ENCODE assay signal across 9 cellular contexts in the genomic region with DNA sequence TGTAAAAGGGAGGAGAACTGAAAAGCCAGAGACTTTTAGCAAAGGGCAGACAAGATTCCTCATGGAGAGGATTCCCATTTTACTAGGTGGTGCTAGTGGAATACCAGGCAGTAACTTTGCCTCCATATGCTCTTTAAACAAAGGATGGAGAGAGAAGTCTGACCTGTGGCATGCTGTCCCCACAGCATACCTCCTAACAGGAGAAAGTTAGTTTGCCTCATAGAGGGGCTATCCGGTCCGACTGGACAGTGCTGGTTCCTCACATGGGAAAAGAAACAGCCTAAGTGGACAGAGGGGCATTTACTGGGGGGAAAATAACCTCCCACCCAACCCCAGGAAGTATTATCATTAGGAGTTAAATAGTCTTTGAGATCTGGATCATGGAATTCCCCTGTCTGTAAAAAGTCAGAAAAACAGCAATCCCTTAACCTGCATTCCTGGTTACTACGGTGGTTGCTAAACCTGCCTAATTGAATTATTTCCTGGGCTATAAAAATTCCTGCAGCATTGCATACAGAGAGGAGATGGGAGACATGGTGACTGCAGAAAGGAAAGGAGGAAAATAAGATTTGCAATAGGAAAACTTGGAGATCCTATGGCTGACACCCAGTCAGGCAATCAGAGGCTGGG. TPM values are rescaled to one million over a fixed set of nuclear protein-coding genes. Genes with fewer than 3 reads are reported as not detected.
DNase-seq lines count a peak whose midpoint lies in the region; ATAC-seq and TF ChIP-seq lines count a peak whose summit lies in the region.
"Had no signal": no experiment of that assay in that cellular context is flagged by ENCODE, and none has a peak within 500 bp of the region (broad histone marks: within the 10 kb centered on the region; RNA-seq: fewer than 3 reads in every experiment).

No MANE protein-coding gene starts in this region.

- H3K27me3 ChIP-seq in GM06990 (replicated peaks; ENCODE audit: control insufficient read depth, insufficient read depth, low read length) (no peaks in the 10 kb centered on the region), right cardiac atrium (ENCODE audit: control insufficient read depth, insufficient read depth) (no peaks in the 10 kb centered on the region)

- H3K36me3 ChIP-seq in GM06990 (ENCODE audit: control insufficient read depth, insufficient read depth, low read length), result no peaks in the 10 kb centered on the region; the same call in 1 of the 2 replicates

- peaks cover 4% of the 10 kb centered on the region for H3K4me1 ChIP-seq in right cardiac atrium (ENCODE audit: control insufficient read depth, insufficient read depth, low read length)

- no peak for TF ChIP-seq CTCF in GM06990 (IDR thresholded peaks at IDR 0.05; ENCODE audit: insufficient read depth, low read length, poor library complexity, severe bottlenecking)

- H3K9me3 ChIP-seq in right cardiac atrium (ENCODE audit: control insufficient read depth, low read length), result no peaks in the 10 kb centered on the region

- WGBS in right cardiac atrium, result 42% methylated on average over 3 of the region's 3 CpGs

- intact Hi-C loops in right cardiac atrium (cut with DNase I), result loop anchor here in 1 of 4 donors (10.0 kb wide), 1 partner anchor 53 kb away; a partner anchor contains a TSS
- intact Hi-C loops in posterior cingulate gyrus (cut with DNase I), result no loop called here

- no peak for DNase-seq in GM06990 (ENCODE audit: extremely low read depth, insufficient read length)
- peak; percentile 22 for DNase-seq in SW480 (ENCODE audit: low spot score)
- no peak for DNase-seq in right cardiac atrium
- DNase-seq in skeletal muscle cell (ENCODE audit: low read depth), result no peak
- no peak for DNase-seq in NCI-H345 (lab: John Stamatoyannopoulos, UW)
- DNase-seq in posterior cingulate gyrus, result no peak
- DNase-seq in stimulated activated CD4-positive, alpha-beta T cell treated with anti-CD3 and anti-CD28 coated beads, Interleukin-4, amount 100 ng/mL, for 24 hours, result no peak
- DNase-seq: activated effector memory CD4-positive, alpha-beta T cell treated with Interleukin-2 at 50 U/mL for 16 hours had no signal

- peak overlapping the region; percentile 59 for H3K27ac ChIP-seq in right cardiac atrium (ENCODE audit: low read length)

- no peak for ATAC-seq in right cardiac atrium
- ATAC-seq in HG03196 (IDR thresholded peaks at IDR 0.05; ENCODE audit: unreplicated experiment), result no peak

- H3K4me3 ChIP-seq in GM06990 (replicated peaks; ENCODE audit: low read depth, low read length), result peak overlapping the region; percentile 57
- peak overlapping the region; percentile 23 for H3K4me3 ChIP-seq in right cardiac atrium (ENCODE audit: low read length)
- H3K4me3 ChIP-seq in skeletal muscle cell (ENCODE audit: low read depth, low read length), result peak overlapping the region; percentile 23

RNA-seq across cellular contexts. Expression of a gene that starts 31.5 kb away (rescaled TPM):
- total RNA-seq in right cardiac atrium, result 1 to 10 TPM; 4.6 to 6.8 (median 6.4) TPM
- 2.5 TPM for polyA plus RNA-seq in right cardiac atrium

RNA-seq across cellular contexts. Expression of a gene that starts 56.0 kb away (rescaled TPM):
- total RNA-seq in right cardiac atrium, result 10 to 100 TPM; 27.1 to 43.7 (median 33.9) TPM
- 15.4 TPM for polyA plus RNA-seq in right cardiac atrium
